9 cellular contexts compared by ENCODE assay signal in genomic region chr12:49057888-49058287, GRCh38. TPM values are rescaled to one million over a fixed set of nuclear protein-coding genes. Genes with fewer than 3 reads are reported as not detected.
A peak's percentile ranks its signal among the peaks of the same experiment; 100 is the strongest.
DNase-seq lines count a peak whose midpoint lies in the region; ATAC-seq and TF ChIP-seq lines count a peak whose summit lies in the region.
"Had no signal": no experiment of that assay in that cellular context is flagged by ENCODE, and none has a peak within 500 bp of the region (broad histone marks: within the 10 kb centered on the region; RNA-seq: fewer than 3 reads in every experiment).

No MANE protein-coding gene starts in this region.

- H3K4me1 ChIP-seq in Peyer's patch = peaks cover 0 to 44% (median 25%) of the 10 kb centered on the region in 4 donors
- H3K4me1 ChIP-seq in esophagus (ENCODE audit: control insufficient read depth in 2 of 2, insufficient read depth in 2 of 2, low read length in 1 of 2) = peaks cover 11 to 20% of the 10 kb centered on the region in 2 donors
- H3K4me1 ChIP-seq in rectal smooth muscle tissue (ENCODE audit: control insufficient read depth, insufficient read depth, low read length) = peaks cover 33% of the 10 kb centered on the region

- WGBS in esophagus, 2 donors = 3 to 5% methylated on average over 4 of the region's 4 CpGs

- peak overlapping the region; percentile 82 for H3K9ac ChIP-seq in rectal smooth muscle tissue (ENCODE audit: low read length)

- H3K4me3 ChIP-seq in GM12875 (ENCODE audit: low read depth, low read length) (peak overlapping the region; percentile 80), Peyer's patch (peak overlapping the region; percentile 93 to 100 (median 96)), esophagus (ENCODE audit: low read depth in 1 of 2, low read length in 2 of 2) (peak overlapping the region; percentile 93 to 98), rectal smooth muscle tissue (ENCODE audit: low read length) (peak overlapping the region; percentile 96)

- no peak for TF ChIP-seq POLR2A in Peyer's patch (IDR thresholded peaks at IDR 0.05)

- H3K9me3 ChIP-seq in Peyer's patch (no peaks in the 10 kb centered on the region), esophagus (ENCODE audit: control insufficient read depth in 2 of 2, insufficient read depth in 1 of 2, low read depth in 1 of 2, low read length in 1 of 2) (no peaks in the 10 kb centered on the region)

- H3K27me3 ChIP-seq in Peyer's patch = no peaks in the 10 kb centered on the region
- no peaks in the 10 kb centered on the region for H3K27me3 ChIP-seq in esophagus (ENCODE audit: control insufficient read depth in 1 of 2, insufficient read depth in 2 of 2, low read length in 2 of 2)
- H3K27me3 ChIP-seq in rectal smooth muscle tissue (ENCODE audit: control insufficient read depth, insufficient read depth, low read length) = no peaks in the 10 kb centered on the region

- H3K27ac ChIP-seq in Peyer's patch (peak overlapping the region; percentile 2 to 98 (median 58)), esophagus (ENCODE audit: low read depth in 2 of 2, low read length in 1 of 2) (peak overlapping the region in 1 of 2 donors; percentile 59), rectal smooth muscle tissue (ENCODE audit: low read depth, low read length) (no peak overlapping the region)

- TF ChIP-seq CTCF in GM12875 (IDR thresholded peaks at IDR 0.05; ENCODE audit: borderline replicate concordance, insufficient read depth, low read depth, low read length) = no peak
- no peak for TF ChIP-seq CTCF in Peyer's patch (IDR thresholded peaks at IDR 0.05)

- ATAC-seq in GM19397 (IDR thresholded peaks at IDR 0.05; ENCODE audit: unreplicated experiment) = no peak
- no peak for ATAC-seq in HG02588 (IDR thresholded peaks at IDR 0.05; ENCODE audit: unreplicated experiment)

- DNase-seq in Peyer's patch (peak in 1 of 3 donors; percentile 51), NCI-H774 (lab: John Stamatoyannopoulos, UW) (no peak), iPS-NIHi11 (ENCODE audit: low spot score) (no peak)

- peaks cover 0 to 23% (median 0%) of the 10 kb centered on the region in 3 donors for H3K36me3 ChIP-seq in Peyer's patch
- H3K36me3 ChIP-seq in esophagus (ENCODE audit: control insufficient read depth in 2 of 2, insufficient read depth in 2 of 2, low read length in 1 of 2) = peaks cover 3 to 17% of the 10 kb centered on the region in 2 donors
- H3K36me3 ChIP-seq in rectal smooth muscle tissue (ENCODE audit: control insufficient read depth, insufficient read depth, low read length) = peaks cover 19% of the 10 kb centered on the region

RNA-seq across cellular contexts. Expression of gene KMT2D, which starts 2.7 kb away (rescaled TPM):
- total RNA-seq in Peyer's patch = 100 to 1,000 TPM; 126 to 161 (median 146) TPM
- 10 to 100 TPM; 13.2 to 46.6 TPM for polyA plus RNA-seq in esophagus

RNA-seq across cellular contexts. Expression of gene RHEBL1, which starts 11.9 kb away (rescaled TPM):
- not detected for total RNA-seq in Peyer's patch
- under 1 TPM; 0.24 to 0.39 TPM for polyA plus RNA-seq in esophagus

RNA-seq across cellular contexts. Expression of gene DHH, which starts 36.7 kb away (rescaled TPM):
- total RNA-seq in Peyer's patch = 1 to 10 TPM in 1 of 4 donors, under 1 TPM in 1, not detected in 2; 0.19 to 2.5 TPM
- polyA plus RNA-seq in esophagus = under 1 TPM; 0.06 to 0.21 TPM
- total RNA-seq: T-helper 1 cell treated with Interleukin-12 subunit alpha and Interleukin-12 subunit beta and Interleukin-4 antibody, amounts not matched to agents 30 ng/mL and 1 ng/mL, for 36 hours had no signal

RNA-seq across cellular contexts. Expression of gene PRKAG1, which starts 39.3 kb away (rescaled TPM):
- total RNA-seq in Peyer's patch = 10 to 100 TPM; 34.1 to 42.2 (median 37.9) TPM
- 10 to 100 TPM; 52.5 to 54.7 TPM for polyA plus RNA-seq in esophagus

RNA-seq across cellular contexts. Expression of gene LMBR1L, which starts 52.8 kb away (rescaled TPM):
- total RNA-seq in Peyer's patch = 10 to 100 TPM; 34.7 to 93.7 (median 84.7) TPM
- polyA plus RNA-seq in esophagus = 10 to 100 TPM; 28.3 to 36.2 TPM
